In the genomic region with DNA sequence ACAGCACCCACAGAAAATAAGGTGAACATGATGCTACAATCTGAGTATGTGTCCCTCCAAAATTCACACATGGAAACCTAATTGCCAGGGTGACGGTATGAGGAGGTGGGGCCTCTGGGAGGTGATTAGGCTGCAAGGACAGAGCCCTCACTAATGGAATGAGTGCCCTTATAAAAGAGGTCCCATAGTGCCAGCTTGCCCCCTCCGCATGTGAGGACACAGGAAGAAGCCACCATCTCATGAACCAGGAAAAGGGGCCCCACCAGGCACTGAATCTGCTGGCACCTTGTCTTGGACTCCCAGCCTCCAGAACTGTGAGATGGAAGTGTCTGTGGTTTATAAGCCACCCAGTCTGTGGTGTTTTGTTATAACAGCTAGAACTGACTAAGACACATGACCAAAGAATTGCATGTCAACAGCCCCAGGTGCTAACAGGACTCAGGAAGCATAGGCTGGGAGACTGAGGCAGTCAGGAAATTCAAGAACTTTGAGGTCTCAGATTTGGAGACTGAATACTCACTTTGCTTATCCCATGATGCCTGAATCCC, we compare ENCODE assay signal across 17 cellular contexts.
"Had no signal": no experiment of that assay in that cellular context is flagged by ENCODE, and none has a peak within 500 bp of the region (broad histone marks: within the 10 kb centered on the region; RNA-seq: fewer than 3 reads in every experiment).

No MANE protein-coding gene starts in this region.

- ATAC-seq: gastroesophageal sphincter; left colon; naive thymus-derived CD4-positive, alpha-beta T cell; psoas muscle; upper lobe of right lung had no signal

- H3K27ac ChIP-seq: esophagus squamous epithelium, gastroesophageal sphincter, psoas muscle, testis, tibial nerve, upper lobe of right lung had no signal

- H3K4me1 ChIP-seq: esophagus squamous epithelium, gastroesophageal sphincter, psoas muscle, testis, tibial nerve, upper lobe of right lung had no signal

- H3K4me3 ChIP-seq: esophagus squamous epithelium, gastroesophageal sphincter, psoas muscle, smooth muscle cell, testis, tibial nerve, upper lobe of right lung had no signal

- DNase-seq: cerebellar nuclear complex; dermis blood vessel endothelial cell; esophagus squamous epithelium; foreskin fibroblast; glutamatergic neuron; left colon; mesendoderm; naive thymus-derived CD4-positive, alpha-beta T cell; nephron progenitor cell; psoas muscle; stimulated activated CD4-positive, alpha-beta T cell treated with anti-CD3 and anti-CD28 coated beads, Interleukin-2, amount 100 ng/mL, for 48 hours; stimulated activated naive CD4-positive, alpha-beta T cell treated with Interleukin-2 at 50 U/mL for 16 hours; testis; upper lobe of right lung had no signal

- H3K36me3 ChIP-seq: esophagus squamous epithelium, gastroesophageal sphincter, upper lobe of right lung had no signal

- H3K27me3 ChIP-seq: esophagus squamous epithelium, gastroesophageal sphincter, testis, tibial nerve, upper lobe of right lung had no signal

- H3K9me3 ChIP-seq: esophagus squamous epithelium, psoas muscle, testis, upper lobe of right lung had no signal
